In genomic region chr9:6229604-6230003, GRCh38 we compare ENCODE assay signal across 1 cellular context.
TF ChIP-seq lines count a peak whose summit lies in the region.

No MANE protein-coding gene starts in this region.

TF ChIP-seq in HepG2, 621 proteins besides CTCF, POLR2A, EP300 and RAD21 (continued from another document):
- TF ChIP-seq ARID5B (CRISPR knock-in tag; IDR thresholded peaks at IDR 0.05): no peak
- TF ChIP-seq TGIF2 (CRISPR knock-in tag; IDR thresholded peaks at IDR 0.05): no peak
- no peak for TF ChIP-seq CAMTA2 (CRISPR knock-in tag; IDR thresholded peaks at IDR 0.05; ENCODE audit: borderline replicate concordance)
